In the genomic region with DNA sequence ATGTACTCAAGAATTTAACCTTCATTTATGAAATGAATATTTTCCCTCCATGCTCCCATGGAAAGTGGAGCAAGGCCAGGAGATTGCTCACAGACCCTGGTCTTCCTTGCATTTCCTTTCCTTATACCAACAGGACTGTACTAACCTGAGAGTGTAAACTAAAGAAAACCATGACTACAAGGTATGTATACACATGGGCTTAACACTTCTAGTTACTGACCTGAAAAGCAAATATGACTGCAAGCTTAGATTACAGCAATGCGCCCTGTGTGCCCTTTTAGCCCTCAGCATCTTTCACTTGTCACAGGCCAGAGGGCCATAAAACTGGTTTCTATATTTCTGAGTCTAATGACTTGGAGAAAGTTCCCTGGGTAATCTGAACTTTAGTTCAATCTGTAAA, we compare ENCODE assay signal across 1 cellular context.
TF ChIP-seq lines count a peak whose summit lies in the region.

No MANE protein-coding gene starts in this region.

TF ChIP-seq in HepG2, 621 proteins besides CTCF, POLR2A, EP300 and RAD21 (continued from another document and continues in another):
- TF ChIP-seq, protein P1, sequence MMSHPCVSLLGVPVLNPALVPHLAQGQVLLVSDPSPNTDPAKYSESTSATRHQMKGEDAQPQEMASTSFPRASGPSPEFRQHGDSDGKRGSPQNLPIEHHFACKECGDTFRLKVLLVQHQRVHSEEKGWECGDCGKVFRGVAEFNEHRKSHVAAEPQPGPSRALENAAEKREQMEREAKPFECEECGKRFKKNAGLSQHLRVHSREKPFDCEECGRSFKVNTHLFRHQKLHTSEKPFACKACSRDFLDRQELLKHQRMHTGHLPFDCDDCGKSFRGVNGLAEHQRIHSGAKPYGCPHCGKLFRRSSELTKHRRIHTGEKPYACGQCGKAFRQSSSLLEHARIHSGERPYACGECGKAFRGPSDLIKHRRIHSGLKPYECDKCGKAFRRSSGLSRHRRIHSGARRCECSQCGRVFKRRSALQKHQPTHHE (CRISPR knock-in tag; IDR thresholded peaks at IDR 0.05; ENCODE audit: borderline replicate concordance), result no peak
- TF ChIP-seq KDM1A (CRISPR knock-in tag; IDR thresholded peaks at IDR 0.05), result 0 out of 2 replicates have a peak, but pooled peaks have one; percentile 35
- peak; percentile 76; the same call in 1 of the 2 replicates for TF ChIP-seq POGZ (CRISPR knock-in tag; IDR thresholded peaks at IDR 0.05)
- no peak for TF ChIP-seq MATR3 (CRISPR knock-in tag; IDR thresholded peaks at IDR 0.05)
- TF ChIP-seq KAT7 (CRISPR knock-in tag; IDR thresholded peaks at IDR 0.05; ENCODE audit: borderline replicate concordance), result no peak
- TF ChIP-seq TCF7L2 (IDR thresholded peaks at IDR 0.05; ENCODE audit: low read depth, low read length), result no peak
- TF ChIP-seq MEIS1 (CRISPR knock-in tag; IDR thresholded peaks at IDR 0.05; ENCODE audit: borderline replicate concordance), result 0 out of 2 replicates have a peak, but pooled peaks have one; percentile 38
- peak; percentile 46; the same call in 1 of the 2 replicates for TF ChIP-seq PPARG (CRISPR knock-in tag; conservative IDR thresholded peaks at IDR 0.05)
- TF ChIP-seq, protein P2, sequence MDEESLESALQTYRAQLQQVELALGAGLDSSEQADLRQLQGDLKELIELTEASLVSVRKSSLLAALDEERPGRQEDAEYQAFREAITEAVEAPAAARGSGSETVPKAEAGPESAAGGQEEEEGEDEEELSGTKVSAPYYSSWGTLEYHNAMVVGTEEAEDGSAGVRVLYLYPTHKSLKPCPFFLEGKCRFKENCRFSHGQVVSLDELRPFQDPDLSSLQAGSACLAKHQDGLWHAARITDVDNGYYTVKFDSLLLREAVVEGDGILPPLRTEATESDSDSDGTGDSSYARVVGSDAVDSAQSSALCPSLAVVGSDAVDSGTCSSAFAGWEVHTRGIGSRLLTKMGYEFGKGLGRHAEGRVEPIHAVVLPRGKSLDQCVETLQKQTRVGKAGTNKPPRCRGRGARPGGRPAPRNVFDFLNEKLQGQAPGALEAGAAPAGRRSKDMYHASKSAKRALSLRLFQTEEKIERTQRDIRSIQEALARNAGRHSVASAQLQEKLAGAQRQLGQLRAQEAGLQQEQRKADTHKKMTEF (CRISPR knock-in tag; IDR thresholded peaks at IDR 0.05), result peak; percentile 72; the same call in 1 of the 2 replicates
- TF ChIP-seq TBX3 (IDR thresholded peaks at IDR 0.05; ENCODE audit: borderline replicate concordance), result peak; percentile 90
- TF ChIP-seq ZNF260 (CRISPR knock-in tag; IDR thresholded peaks at IDR 0.05; ENCODE audit: borderline replicate concordance, low read depth), result no peak
- TF ChIP-seq HCFC1 (IDR thresholded peaks at IDR 0.05; ENCODE audit: low read depth, low read length), result no peak
- peak; percentile 82 for TF ChIP-seq RFX1 (IDR thresholded peaks at IDR 0.05)
- TF ChIP-seq, protein P3, sequence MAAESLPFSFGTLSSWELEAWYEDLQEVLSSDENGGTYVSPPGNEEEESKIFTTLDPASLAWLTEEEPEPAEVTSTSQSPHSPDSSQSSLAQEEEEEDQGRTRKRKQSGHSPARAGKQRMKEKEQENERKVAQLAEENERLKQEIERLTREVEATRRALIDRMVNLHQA (CRISPR knock-in tag; IDR thresholded peaks at IDR 0.05), result no peak
- no peak for TF ChIP-seq ZSCAN12 (CRISPR knock-in tag; IDR thresholded peaks at IDR 0.05)
- TF ChIP-seq, protein P4, sequence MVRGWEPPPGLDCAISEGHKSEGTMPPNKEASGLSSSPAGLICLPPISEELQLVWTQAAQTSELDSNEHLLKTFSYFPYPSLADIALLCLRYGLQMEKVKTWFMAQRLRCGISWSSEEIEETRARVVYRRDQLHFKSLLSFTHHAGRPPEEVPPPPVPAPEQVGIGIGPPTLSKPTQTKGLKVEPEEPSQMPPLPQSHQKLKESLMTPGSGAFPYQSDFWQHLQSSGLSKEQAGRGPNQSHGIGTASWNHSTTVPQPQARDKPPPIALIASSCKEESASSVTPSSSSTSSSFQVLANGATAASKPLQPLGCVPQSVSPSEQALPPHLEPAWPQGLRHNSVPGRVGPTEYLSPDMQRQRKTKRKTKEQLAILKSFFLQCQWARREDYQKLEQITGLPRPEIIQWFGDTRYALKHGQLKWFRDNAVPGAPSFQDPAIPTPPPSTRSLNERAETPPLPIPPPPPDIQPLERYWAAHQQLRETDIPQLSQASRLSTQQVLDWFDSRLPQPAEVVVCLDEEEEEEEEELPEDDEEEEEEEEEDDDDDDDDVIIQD (CRISPR knock-in tag; IDR thresholded peaks at IDR 0.05; ENCODE audit: low read depth), result peak; percentile 81; the same call in 1 of the 2 replicates
- TF ChIP-seq ZNF569 (CRISPR knock-in tag; IDR thresholded peaks at IDR 0.05; ENCODE audit: borderline replicate concordance), result no peak
- no peak for TF ChIP-seq ZNF678 (CRISPR knock-in tag; IDR thresholded peaks at IDR 0.05)
- peak; percentile 61; the same call in 1 of the 2 replicates for TF ChIP-seq KAT8 (CRISPR knock-in tag; IDR thresholded peaks at IDR 0.05)
- no peak for TF ChIP-seq ZNF350 (CRISPR knock-in tag; IDR thresholded peaks at IDR 0.05; ENCODE audit: borderline replicate concordance, low read depth)
- no peak for TF ChIP-seq DNMT1 (CRISPR knock-in tag; IDR thresholded peaks at IDR 0.05)
- TF ChIP-seq ZBTB38 (CRISPR knock-in tag; IDR thresholded peaks at IDR 0.05), result no peak
- peak; percentile 39; the same call in 1 of the 2 replicates for TF ChIP-seq YEATS4 (CRISPR knock-in tag; IDR thresholded peaks at IDR 0.05; ENCODE audit: borderline replicate concordance)
- TF ChIP-seq, protein P5, sequence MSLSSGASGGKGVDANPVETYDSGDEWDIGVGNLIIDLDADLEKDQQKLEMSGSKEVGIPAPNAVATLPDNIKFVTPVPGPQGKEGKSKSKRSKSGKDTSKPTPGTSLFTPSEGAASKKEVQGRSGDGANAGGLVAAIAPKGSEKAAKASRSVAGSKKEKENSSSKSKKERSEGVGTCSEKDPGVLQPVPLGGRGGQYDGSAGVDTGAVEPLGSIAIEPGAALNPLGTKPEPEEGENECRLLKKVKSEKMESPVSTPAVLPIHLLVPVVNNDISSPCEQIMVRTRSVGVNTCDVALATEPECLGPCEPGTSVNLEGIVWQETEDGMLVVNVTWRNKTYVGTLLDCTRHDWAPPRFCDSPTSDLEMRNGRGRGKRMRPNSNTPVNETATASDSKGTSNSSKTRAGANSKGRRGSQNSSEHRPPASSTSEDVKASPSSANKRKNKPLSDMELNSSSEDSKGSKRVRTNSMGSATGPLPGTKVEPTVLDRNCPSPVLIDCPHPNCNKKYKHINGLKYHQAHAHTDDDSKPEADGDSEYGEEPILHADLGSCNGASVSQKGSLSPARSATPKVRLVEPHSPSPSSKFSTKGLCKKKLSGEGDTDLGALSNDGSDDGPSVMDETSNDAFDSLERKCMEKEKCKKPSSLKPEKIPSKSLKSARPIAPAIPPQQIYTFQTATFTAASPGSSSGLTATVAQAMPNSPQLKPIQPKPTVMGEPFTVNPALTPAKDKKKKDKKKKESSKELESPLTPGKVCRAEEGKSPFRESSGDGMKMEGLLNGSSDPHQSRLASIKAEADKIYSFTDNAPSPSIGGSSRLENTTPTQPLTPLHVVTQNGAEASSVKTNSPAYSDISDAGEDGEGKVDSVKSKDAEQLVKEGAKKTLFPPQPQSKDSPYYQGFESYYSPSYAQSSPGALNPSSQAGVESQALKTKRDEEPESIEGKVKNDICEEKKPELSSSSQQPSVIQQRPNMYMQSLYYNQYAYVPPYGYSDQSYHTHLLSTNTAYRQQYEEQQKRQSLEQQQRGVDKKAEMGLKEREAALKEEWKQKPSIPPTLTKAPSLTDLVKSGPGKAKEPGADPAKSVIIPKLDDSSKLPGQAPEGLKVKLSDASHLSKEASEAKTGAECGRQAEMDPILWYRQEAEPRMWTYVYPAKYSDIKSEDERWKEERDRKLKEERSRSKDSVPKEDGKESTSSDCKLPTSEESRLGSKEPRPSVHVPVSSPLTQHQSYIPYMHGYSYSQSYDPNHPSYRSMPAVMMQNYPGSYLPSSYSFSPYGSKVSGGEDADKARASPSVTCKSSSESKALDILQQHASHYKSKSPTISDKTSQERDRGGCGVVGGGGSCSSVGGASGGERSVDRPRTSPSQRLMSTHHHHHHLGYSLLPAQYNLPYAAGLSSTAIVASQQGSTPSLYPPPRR (CRISPR knock-in tag; IDR thresholded peaks at IDR 0.05; ENCODE audit: borderline replicate concordance), result peak; percentile 92
- TF ChIP-seq FOXJ3 (CRISPR knock-in tag; IDR thresholded peaks at IDR 0.05; ENCODE audit: borderline replicate concordance), result peak; percentile 95
- TF ChIP-seq SAFB2 (CRISPR knock-in tag; IDR thresholded peaks at IDR 0.05; ENCODE audit: borderline replicate concordance, low read depth), result no peak
- TF ChIP-seq, protein P6, sequence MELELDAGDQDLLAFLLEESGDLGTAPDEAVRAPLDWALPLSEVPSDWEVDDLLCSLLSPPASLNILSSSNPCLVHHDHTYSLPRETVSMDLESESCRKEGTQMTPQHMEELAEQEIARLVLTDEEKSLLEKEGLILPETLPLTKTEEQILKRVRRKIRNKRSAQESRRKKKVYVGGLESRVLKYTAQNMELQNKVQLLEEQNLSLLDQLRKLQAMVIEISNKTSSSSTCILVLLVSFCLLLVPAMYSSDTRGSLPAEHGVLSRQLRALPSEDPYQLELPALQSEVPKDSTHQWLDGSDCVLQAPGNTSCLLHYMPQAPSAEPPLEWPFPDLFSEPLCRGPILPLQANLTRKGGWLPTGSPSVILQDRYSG (CRISPR knock-in tag; IDR thresholded peaks at IDR 0.05), result no peak
- TF ChIP-seq, protein P7, sequence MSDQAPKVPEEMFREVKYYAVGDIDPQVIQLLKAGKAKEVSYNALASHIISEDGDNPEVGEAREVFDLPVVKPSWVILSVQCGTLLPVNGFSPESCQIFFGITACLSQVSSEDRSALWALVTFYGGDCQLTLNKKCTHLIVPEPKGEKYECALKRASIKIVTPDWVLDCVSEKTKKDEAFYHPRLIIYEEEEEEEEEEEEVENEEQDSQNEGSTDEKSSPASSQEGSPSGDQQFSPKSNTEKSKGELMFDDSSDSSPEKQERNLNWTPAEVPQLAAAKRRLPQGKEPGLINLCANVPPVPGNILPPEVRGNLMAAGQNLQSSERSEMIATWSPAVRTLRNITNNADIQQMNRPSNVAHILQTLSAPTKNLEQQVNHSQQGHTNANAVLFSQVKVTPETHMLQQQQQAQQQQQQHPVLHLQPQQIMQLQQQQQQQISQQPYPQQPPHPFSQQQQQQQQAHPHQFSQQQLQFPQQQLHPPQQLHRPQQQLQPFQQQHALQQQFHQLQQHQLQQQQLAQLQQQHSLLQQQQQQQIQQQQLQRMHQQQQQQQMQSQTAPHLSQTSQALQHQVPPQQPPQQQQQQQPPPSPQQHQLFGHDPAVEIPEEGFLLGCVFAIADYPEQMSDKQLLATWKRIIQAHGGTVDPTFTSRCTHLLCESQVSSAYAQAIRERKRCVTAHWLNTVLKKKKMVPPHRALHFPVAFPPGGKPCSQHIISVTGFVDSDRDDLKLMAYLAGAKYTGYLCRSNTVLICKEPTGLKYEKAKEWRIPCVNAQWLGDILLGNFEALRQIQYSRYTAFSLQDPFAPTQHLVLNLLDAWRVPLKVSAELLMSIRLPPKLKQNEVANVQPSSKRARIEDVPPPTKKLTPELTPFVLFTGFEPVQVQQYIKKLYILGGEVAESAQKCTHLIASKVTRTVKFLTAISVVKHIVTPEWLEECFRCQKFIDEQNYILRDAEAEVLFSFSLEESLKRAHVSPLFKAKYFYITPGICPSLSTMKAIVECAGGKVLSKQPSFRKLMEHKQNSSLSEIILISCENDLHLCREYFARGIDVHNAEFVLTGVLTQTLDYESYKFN (CRISPR knock-in tag; conservative IDR thresholded peaks at IDR 0.05), result peak; percentile 86
- TF ChIP-seq ATAD3A (CRISPR knock-in tag; IDR thresholded peaks at IDR 0.05), result no peak
- TF ChIP-seq MED1 (CRISPR knock-in tag; IDR thresholded peaks at IDR 0.05), result peak; percentile 78
- no peak for TF ChIP-seq PAX8 (CRISPR knock-in tag; IDR thresholded peaks at IDR 0.05; ENCODE audit: borderline replicate concordance)
- TF ChIP-seq, protein P8, sequence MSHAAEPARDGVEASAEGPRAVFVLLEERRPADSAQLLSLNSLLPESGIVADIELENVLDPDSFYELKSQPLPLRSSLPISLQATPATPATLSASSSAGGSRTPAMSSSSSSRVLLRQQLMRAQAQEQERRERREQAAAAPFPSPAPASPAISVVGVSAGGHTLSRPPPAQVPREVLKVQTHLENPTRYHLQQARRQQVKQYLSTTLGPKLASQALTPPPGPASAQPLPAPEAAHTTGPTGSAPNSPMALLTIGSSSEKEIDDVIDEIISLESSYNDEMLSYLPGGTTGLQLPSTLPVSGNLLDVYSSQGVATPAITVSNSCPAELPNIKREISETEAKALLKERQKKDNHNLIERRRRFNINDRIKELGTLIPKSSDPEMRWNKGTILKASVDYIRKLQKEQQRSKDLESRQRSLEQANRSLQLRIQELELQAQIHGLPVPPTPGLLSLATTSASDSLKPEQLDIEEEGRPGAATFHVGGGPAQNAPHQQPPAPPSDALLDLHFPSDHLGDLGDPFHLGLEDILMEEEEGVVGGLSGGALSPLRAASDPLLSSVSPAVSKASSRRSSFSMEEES (CRISPR knock-in tag; IDR thresholded peaks at IDR 0.05), result peak; percentile 19; the same call in 1 of the 2 replicates
- peak; percentile 93 for TF ChIP-seq RARA (CRISPR knock-in tag; IDR thresholded peaks at IDR 0.05)
- no peak for TF ChIP-seq SIN3A (IDR thresholded peaks at IDR 0.05; ENCODE audit: borderline replicate concordance, low read depth, low read length)
- TF ChIP-seq ZNF883 (CRISPR knock-in tag; IDR thresholded peaks at IDR 0.05; ENCODE audit: not compliant biosample characterization), result no peak
- TF ChIP-seq GABPB1 (CRISPR knock-in tag; IDR thresholded peaks at IDR 0.05), result no peak
- no peak for TF ChIP-seq ZNF10 (CRISPR knock-in tag; IDR thresholded peaks at IDR 0.05; ENCODE audit: borderline replicate concordance, low read depth)
- no peak for TF ChIP-seq RFX5 (IDR thresholded peaks at IDR 0.05; ENCODE audit: low read depth, low read length)
